In the genomic region with DNA sequence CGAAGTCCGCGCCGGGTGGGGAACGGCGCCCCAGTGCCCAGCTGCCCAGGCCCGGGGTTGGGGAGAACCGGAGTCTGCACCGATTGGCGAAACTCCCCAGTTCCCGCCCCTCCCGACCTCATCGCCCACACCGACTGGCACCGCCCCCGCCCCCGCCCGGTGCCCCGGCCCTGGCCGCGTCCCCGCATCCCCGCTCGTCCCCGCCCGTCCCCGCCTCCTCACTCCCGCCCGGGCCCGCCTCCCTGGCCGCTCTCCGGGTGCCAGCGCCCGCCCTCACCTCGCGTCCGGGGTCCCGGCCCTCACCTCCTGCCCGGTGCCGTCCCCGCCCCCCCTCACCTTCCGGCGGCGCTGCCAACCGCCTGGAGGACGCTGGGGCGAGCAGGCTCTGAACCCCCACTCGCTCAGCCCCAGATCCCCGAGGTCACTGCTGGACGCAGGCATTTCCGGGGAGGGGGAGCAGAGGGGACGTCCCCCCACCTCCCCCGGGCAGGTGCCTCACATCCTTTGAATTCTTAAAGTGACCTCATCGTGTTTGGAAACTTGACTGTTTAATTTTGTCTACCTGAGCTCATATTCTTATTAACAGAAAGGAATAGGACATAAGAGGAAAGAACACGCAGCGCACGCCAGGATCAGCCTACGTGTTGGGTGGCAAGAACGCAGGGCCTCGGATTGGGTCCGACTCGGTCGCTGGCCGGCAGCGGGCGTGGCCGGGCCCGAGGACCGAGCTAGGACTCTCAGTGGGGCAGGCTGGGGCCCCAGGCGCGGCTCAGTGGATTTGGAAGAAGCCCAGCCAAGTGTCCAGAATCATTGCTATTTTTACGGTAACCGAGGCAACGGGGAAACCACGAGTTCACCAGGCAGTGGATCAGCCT, we compare ENCODE assay signal across 8 cellular contexts. TPM values are rescaled to one million over a fixed set of nuclear protein-coding genes. Genes with fewer than 3 reads are reported as not detected.
DNase-seq lines count a peak whose midpoint lies in the region; ATAC-seq and TF ChIP-seq lines count a peak whose summit lies in the region.

A gene with protein sequence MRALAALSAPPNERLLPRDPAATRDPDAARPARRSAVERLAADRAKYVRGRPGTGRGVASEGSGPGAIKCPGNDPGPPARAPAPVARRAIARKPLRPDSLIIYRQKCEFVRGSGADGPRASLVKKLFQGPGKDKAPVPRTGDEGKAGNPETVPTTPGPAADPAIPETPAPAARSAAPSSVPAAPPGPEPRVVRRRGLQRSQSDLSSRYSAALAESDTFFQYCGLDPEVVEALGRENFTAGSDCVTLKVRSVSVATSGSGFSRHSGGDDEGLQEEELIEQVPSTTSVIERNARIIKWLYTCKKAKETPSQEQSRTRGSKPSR (minus strand): TSS at position 35 of the 875 bp plus-strand sequence. CDS start 120 bp downstream, outside the sequence.

- H3K4me1 ChIP-seq in HCT116 (ENCODE audit: control insufficient read depth in 1 of 2, insufficient read depth in 2 of 2, low read length in 2 of 2) (peaks cover 15 to 38% of the 10 kb centered on the region in 2 experiments), liver (ENCODE audit: control insufficient read depth in 4 of 4, insufficient read depth in 4 of 4, low read length in 3 of 4) (peaks cover 6 to 37% (median 29%) of the 10 kb centered on the region in 4 donors)

- H3K27me3 ChIP-seq in HCT116 (ENCODE audit: insufficient read depth, low read length) (no peaks in the 10 kb centered on the region), liver (ENCODE audit: control insufficient read depth in 4 of 4, insufficient read depth in 4 of 4, low read length in 3 of 4) (no peaks in the 10 kb centered on the region)

- RAD21 ChIA-PET in HCT116 (lab: Charles Lee; ENCODE audit: low non-redundant PET in 1 of 2, low total read pairs in 2 of 2, uncharacterized antibody in 2 of 2, unreplicated experiment in 2 of 2), result interaction anchor here in 1 of 2 experiments (0.5 kb wide), 1 partner anchor 31 kb away, joined by 4 read pairs; no protein-coding TSS in a partner anchor

- no peak for TF ChIP-seq CTCF in HCT116 (IDR thresholded peaks at IDR 0.05 in 2 of 3, conservative IDR thresholded peaks at IDR 0.05 in 1 of 3; ENCODE audit: borderline replicate concordance in 1 of 3, insufficient read depth in 1 of 3, low read depth in 2 of 3, low read length in 2 of 3)
- TF ChIP-seq CTCF in liver (IDR thresholded peaks at IDR 0.05; ENCODE audit: low read depth, low read length, missing input control), result no peak

- BruUV-seq in HCT116 (replicated peaks; lab: Mats Ljungman, UMichigan), result no TSS peak

- TF ChIP-seq RAD21 in HCT116 (IDR thresholded peaks at IDR 0.05; ENCODE audit: low read depth), result 0 out of 2 replicates have a peak, but pooled peaks have one; percentile 13
- TF ChIP-seq RAD21 in liver (IDR thresholded peaks at IDR 0.05), result peak in 1 of 2 donors; percentile 42

- H3K4me2 ChIP-seq in HCT116 (ENCODE audit: low read length), result peak within 1 kb of the TSS; percentile 98

- H3K9me3 ChIP-seq in HCT116 (ENCODE audit: control insufficient read depth in 1 of 2, insufficient read depth in 1 of 2, low read depth in 1 of 2, low read length in 2 of 2) (no peaks in the 10 kb centered on the region), liver (ENCODE audit: control insufficient read depth in 4 of 4, low read length in 3 of 4) (no peaks in the 10 kb centered on the region)

- DNase-seq in HCT116 (ENCODE audit: low read depth, low spot score) (no peak), CD1c-positive myeloid dendritic cell (ENCODE audit: extremely low spot score) (no peak)
- peak; percentile 22 for DNase-seq in activated CD4-positive, alpha-beta T cell treated with anti-CD3 and anti-CD28 coated beads for 1 hour
- DNase-seq in stimulated activated CD8-positive, alpha-beta memory T cell treated with anti-CD3 and anti-CD28 coated beads, Interleukin-12 subunit alpha, Interleukin-12 subunit beta, amount 100 ng/mL, for 24 hours (ENCODE audit: extremely low read depth), result peak; percentile 7

- no peak for TF ChIP-seq POLR2A in HCT116 (IDR thresholded peaks at IDR 0.05; ENCODE audit: borderline replicate concordance, extremely low read depth, insufficient read depth, insufficient read length)

- H3K79me2 ChIP-seq in HCT116 (ENCODE audit: insufficient read depth, low read length), result peaks cover 37% of the 10 kb centered on the region

- no peaks in the 10 kb centered on the region for H4K20me1 ChIP-seq in HCT116 (ENCODE audit: insufficient read depth)

- H3K4me3 ChIP-seq in HCT116 (replicated peaks in 1 of 2; ENCODE audit: low read depth in 1 of 2, low read length in 2 of 2) (peak within 1 kb of the TSS; percentile 65 to 73), liver (ENCODE audit: low read depth in 1 of 3, low read length in 3 of 3) (peak within 1 kb of the TSS; percentile 91 to 92 (median 91))

- peak within 1 kb of the TSS; percentile 76 for H3K9ac ChIP-seq in HCT116 (ENCODE audit: low read length)
- peak within 1 kb of the TSS; percentile 60 to 68 for H3K9ac ChIP-seq in liver (ENCODE audit: low read depth in 1 of 2, low read length in 2 of 2)

- WGBS in liver, result 1% methylated on average over 75 of the region's 75 CpGs

- POLR2A ChIA-PET in HCT116 (lab: Charles Lee), result interaction anchor here (1.0 to 1.4 kb wide), 3 partner anchors 23 to 84 kb away, joined by 3 to 6 read pairs (median 4); no protein-coding TSS in a partner anchor

- peak within 1 kb of the TSS; percentile 87 for H3K27ac ChIP-seq in HCT116 (ENCODE audit: low read depth, low read length)
- peak within 1 kb of the TSS; percentile 54 for H3K27ac ChIP-seq in cingulate gyrus (ENCODE audit: low read depth, low read length)
- H3K27ac ChIP-seq in liver (ENCODE audit: low read depth in 1 of 2, low read length in 2 of 2), result peak within 1 kb of the TSS; percentile 97 to 99

- H3K9me2 ChIP-seq in HCT116 (ENCODE audit: insufficient read depth), result no peaks in the 10 kb centered on the region

- peak within 1 kb of the TSS; percentile 87 for H2AFZ ChIP-seq in HCT116 (ENCODE audit: low read depth, low read length, poor library complexity, severe bottlenecking)

- ATAC-seq in HCT116, result peak; percentile 76
- no peak for ATAC-seq in HG03432 (IDR thresholded peaks at IDR 0.05; ENCODE audit: unreplicated experiment)
- no peak for ATAC-seq in GM21526 (IDR thresholded peaks at IDR 0.05; ENCODE audit: low FRiP score, unreplicated experiment)

- intact Hi-C loops in HCT116 (cut with micrococcal nuclease), result no loop called here

- CTCF ChIA-PET in HCT116 (lab: Charles Lee), result interaction anchor here (0.6 kb wide), 1 partner anchor 96 kb away, joined by 4 read pairs; no protein-coding TSS in a partner anchor

- H3K36me3 ChIP-seq in HCT116 (ENCODE audit: control insufficient read depth in 1 of 2, insufficient read depth in 2 of 2, low read length in 2 of 2), result peaks cover under 1 to 15% of the 10 kb centered on the region in 2 experiments; a peak in 3 of 4 replicates
- peaks cover 0 to 6% (median under 1%) of the 10 kb centered on the region in 4 donors for H3K36me3 ChIP-seq in liver (ENCODE audit: control insufficient read depth in 4 of 4, insufficient read depth in 3 of 4, low read depth in 1 of 4, low read length in 3 of 4)

TF ChIP-seq in HCT116, 20 proteins besides CTCF, POLR2A, EP300 and RAD21:
- TF ChIP-seq EGR1 (IDR thresholded peaks at IDR 0.05; ENCODE audit: low read depth) (peak; percentile 69), CBX3 (IDR thresholded peaks at IDR 0.05; ENCODE audit: low read depth) (no peak), TCF7L2 (IDR thresholded peaks at IDR 0.05; ENCODE audit: borderline replicate concordance, extremely low read depth, insufficient read depth, insufficient read length) (peak; percentile 20), ELF1 (IDR thresholded peaks at IDR 0.05; ENCODE audit: borderline replicate concordance, low read depth) (no peak), SP1 (IDR thresholded peaks at IDR 0.05; ENCODE audit: low read depth) (peak; percentile 71), POLR2AphosphoS5 (IDR thresholded peaks at IDR 0.05; ENCODE audit: low read depth, low read length) (peak; percentile 87), SIN3A (IDR thresholded peaks at IDR 0.05; ENCODE audit: low read depth) (peak; percentile 14; the same call in 1 of the 2 replicates)
- TF ChIP-seq, protein P1, sequence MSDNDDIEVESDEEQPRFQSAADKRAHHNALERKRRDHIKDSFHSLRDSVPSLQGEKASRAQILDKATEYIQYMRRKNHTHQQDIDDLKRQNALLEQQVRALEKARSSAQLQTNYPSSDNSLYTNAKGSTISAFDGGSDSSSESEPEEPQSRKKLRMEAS (IDR thresholded peaks at IDR 0.05), result peak; percentile 67
TF ChIP-seq in HCT116: peak in this region for 6.

TF ChIP-seq in liver, 16 proteins besides CTCF, POLR2A, EP300 and RAD21 (continues in another document):
- peak; percentile 59 to 75 for TF ChIP-seq JUND (IDR thresholded peaks at IDR 0.05)
- TF ChIP-seq RXRA (IDR thresholded peaks at IDR 0.05), result peak; percentile 29 to 37
- TF ChIP-seq YY1 (IDR thresholded peaks at IDR 0.05), result peak; percentile 14
- no peak for TF ChIP-seq FOXA2 (IDR thresholded peaks at IDR 0.05)
- TF ChIP-seq HNF4G (IDR thresholded peaks at IDR 0.05), result peak; percentile 28
- peak; percentile 62 for TF ChIP-seq SP1 (IDR thresholded peaks at IDR 0.05)
- TF ChIP-seq, protein P2, sequence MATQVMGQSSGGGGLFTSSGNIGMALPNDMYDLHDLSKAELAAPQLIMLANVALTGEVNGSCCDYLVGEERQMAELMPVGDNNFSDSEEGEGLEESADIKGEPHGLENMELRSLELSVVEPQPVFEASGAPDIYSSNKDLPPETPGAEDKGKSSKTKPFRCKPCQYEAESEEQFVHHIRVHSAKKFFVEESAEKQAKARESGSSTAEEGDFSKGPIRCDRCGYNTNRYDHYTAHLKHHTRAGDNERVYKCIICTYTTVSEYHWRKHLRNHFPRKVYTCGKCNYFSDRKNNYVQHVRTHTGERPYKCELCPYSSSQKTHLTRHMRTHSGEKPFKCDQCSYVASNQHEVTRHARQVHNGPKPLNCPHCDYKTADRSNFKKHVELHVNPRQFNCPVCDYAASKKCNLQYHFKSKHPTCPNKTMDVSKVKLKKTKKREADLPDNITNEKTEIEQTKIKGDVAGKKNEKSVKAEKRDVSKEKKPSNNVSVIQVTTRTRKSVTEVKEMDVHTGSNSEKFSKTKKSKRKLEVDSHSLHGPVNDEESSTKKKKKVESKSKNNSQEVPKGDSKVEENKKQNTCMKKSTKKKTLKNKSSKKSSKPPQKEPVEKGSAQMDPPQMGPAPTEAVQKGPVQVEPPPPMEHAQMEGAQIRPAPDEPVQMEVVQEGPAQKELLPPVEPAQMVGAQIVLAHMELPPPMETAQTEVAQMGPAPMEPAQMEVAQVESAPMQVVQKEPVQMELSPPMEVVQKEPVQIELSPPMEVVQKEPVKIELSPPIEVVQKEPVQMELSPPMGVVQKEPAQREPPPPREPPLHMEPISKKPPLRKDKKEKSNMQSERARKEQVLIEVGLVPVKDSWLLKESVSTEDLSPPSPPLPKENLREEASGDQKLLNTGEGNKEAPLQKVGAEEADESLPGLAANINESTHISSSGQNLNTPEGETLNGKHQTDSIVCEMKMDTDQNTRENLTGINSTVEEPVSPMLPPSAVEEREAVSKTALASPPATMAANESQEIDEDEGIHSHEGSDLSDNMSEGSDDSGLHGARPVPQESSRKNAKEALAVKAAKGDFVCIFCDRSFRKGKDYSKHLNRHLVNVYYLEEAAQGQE (IDR thresholded peaks at IDR 0.05), result no peak
- TF ChIP-seq FOXA1 (IDR thresholded peaks at IDR 0.05), result no peak

RNA-seq across cellular contexts. Expression of the gene that starts here (rescaled TPM):
- total RNA-seq in HCT116 (2021; ENCODE audit: unreplicated experiment), result 20.3 TPM
- 14.0 and 16.0 TPM in 2 replicates for polyA plus RNA-seq in HCT116 (2012)
- total RNA-seq in liver, result 10 to 100 TPM in 1 of 2 donors, 1 to 10 TPM in 1; 5.0 to 18.2 TPM
- polyA plus RNA-seq in liver, result 1 to 10 TPM; 4.8 to 4.9 TPM

Comparison
In these comparisons a context has a peak if more than half of its experiments do, and no peak if none do; other contexts are left out.
1. DNase-seq: peak in activated CD4-positive, alpha-beta T cell treated with anti-CD3 and anti-CD28 coated beads for 1 hour (single experiment) and stimulated activated CD8-positive, alpha-beta memory T cell treated with anti-CD3 and anti-CD28 coated beads, Interleukin-12 subunit alpha, Interleukin-12 subunit beta, amount 100 ng/mL, for 24 hours (single experiment); none in HCT116 (single experiment) and CD1c-positive myeloid dendritic cell (single experiment).
2. Peak in every context shown above with its lines, with median percentiles within 50 percentile points of each other: H3K27ac ChIP-seq.